ENCODE assay signal across 16 cellular contexts in the genomic region with DNA sequence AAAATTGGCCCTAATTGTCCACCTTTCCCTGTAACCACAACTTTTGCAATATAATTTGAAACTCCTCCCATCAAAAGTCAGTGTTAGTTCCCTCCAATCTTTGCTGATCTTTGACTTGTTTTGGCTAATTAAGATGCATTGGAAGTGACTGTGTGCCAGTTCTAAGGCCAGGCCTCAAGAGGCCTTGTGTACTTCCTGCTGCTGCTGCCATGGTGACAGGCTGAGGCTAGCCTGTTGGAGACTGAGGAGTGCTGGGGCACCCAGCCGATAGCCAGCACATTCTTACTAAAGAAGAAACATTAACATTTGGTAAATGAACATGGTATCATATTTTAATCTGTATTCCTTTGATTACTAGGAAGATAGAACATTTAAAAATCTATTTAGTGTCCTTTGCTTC.
DNase-seq lines count a peak whose midpoint lies in the region; ATAC-seq lines count a peak whose summit lies in the region.
"Had no signal": no experiment of that assay in that cellular context is flagged by ENCODE, and none has a peak within 500 bp of the region (broad histone marks: within the 10 kb centered on the region; RNA-seq: fewer than 3 reads in every experiment).

No MANE protein-coding gene starts in this region.

- no peaks in the 10 kb centered on the region for H3K27me3 ChIP-seq in H7 (ENCODE audit: control insufficient read depth, insufficient read depth, low read length)
- no peaks in the 10 kb centered on the region for H3K27me3 ChIP-seq in MG63

- no peak overlapping the region for H3K4me3 Mint-ChIP-seq in activated CD4-positive, alpha-beta memory T cell treated with anti-CD3 and anti-CD28 coated beads, Interleukin-2, amount 10 ng/mL, durations not matched to agents 7 days and 5 days
- H3K4me3 Mint-ChIP-seq: B cell, memory B cell, T-cell had no signal

- H3K9me3 ChIP-seq in MG63 = no peaks in the 10 kb centered on the region

- H3K36me3 Mint-ChIP-seq in activated CD4-positive, alpha-beta memory T cell treated with anti-CD3 and anti-CD28 coated beads, Interleukin-2, amount 10 ng/mL, durations not matched to agents 7 days and 5 days (ENCODE audit: low read depth) = no peaks in the 10 kb centered on the region

- H3K27me3 Mint-ChIP-seq in activated CD4-positive, alpha-beta memory T cell treated with anti-CD3 and anti-CD28 coated beads, Interleukin-2, amount 10 ng/mL, durations not matched to agents 7 days and 5 days = no peaks in the 10 kb centered on the region
- H3K27me3 Mint-ChIP-seq: T-cell had no signal

- CTCF ChIA-PET in activated CD4-positive, alpha-beta memory T cell treated with anti-CD3 and anti-CD28 coated beads, Interleukin-2, amount 10 ng/mL, durations not matched to agents 7 days and 5 days (lab: Charles Lee) = no interaction called here

- no peaks in the 10 kb centered on the region for H3K9me3 Mint-ChIP-seq in activated CD4-positive, alpha-beta memory T cell treated with anti-CD3 and anti-CD28 coated beads, Interleukin-2, amount 10 ng/mL, durations not matched to agents 7 days and 5 days

- POLR2A ChIA-PET in activated CD4-positive, alpha-beta memory T cell treated with anti-CD3 and anti-CD28 coated beads, Interleukin-2, amount 10 ng/mL, durations not matched to agents 7 days and 5 days (lab: Charles Lee) = no interaction called here

- H3K36me3 ChIP-seq in H7 (replicated peaks; ENCODE audit: control insufficient read depth, insufficient read depth, low read length) = no peaks in the 10 kb centered on the region
- no peaks in the 10 kb centered on the region for H3K36me3 ChIP-seq in MG63

- H3K4me1 Mint-ChIP-seq in activated CD4-positive, alpha-beta memory T cell treated with anti-CD3 and anti-CD28 coated beads, Interleukin-2, amount 10 ng/mL, durations not matched to agents 7 days and 5 days = no peaks in the 10 kb centered on the region
- H3K4me1 Mint-ChIP-seq: B cell, memory B cell, T-cell had no signal

- H3K27ac Mint-ChIP-seq in activated CD4-positive, alpha-beta memory T cell treated with anti-CD3 and anti-CD28 coated beads, Interleukin-2, amount 10 ng/mL, durations not matched to agents 7 days and 5 days = no peak overlapping the region
- H3K27ac Mint-ChIP-seq: B cell, memory B cell, T-cell had no signal

- peak; percentile 34 for DNase-seq in DMS 273 treated with DMSO at 0.1 percent for 48 hours (lab: John Stamatoyannopoulos, UW)
- peak; percentile 36 for DNase-seq in H7
- DNase-seq in NCI-H774 (lab: John Stamatoyannopoulos, UW) = peak; percentile 42
- DNase-seq in activated CD4-positive, alpha-beta memory T cell treated with anti-CD3 and anti-CD28 coated beads, Interleukin-2, amount 10 ng/mL, durations not matched to agents 7 days and 5 days = no peak
- DNase-seq in MG63 = no peak
- DNase-seq in inferior parietal cortex (ENCODE audit: extremely low spot score) = no peak
- DNase-seq: activated T-cell treated with anti-CD3 and anti-CD28 coated beads, Interleukin-2, amount 50 U/mL, for 1 hour; OCI-M1; stimulated activated naive CD8-positive, alpha-beta T cell treated with anti-CD3 and anti-CD28 coated beads, Interleukin-15, Interleukin-2, amounts not matched to agents 100 U/mL and 50 U/mL, for 24 hours; T-cell had no signal

- no peak overlapping the region for H3K4me3 ChIP-seq in H7 (ENCODE audit: insufficient read depth, low read depth, low read length)
- no peak overlapping the region for H3K4me3 ChIP-seq in MG63
- H3K4me3 ChIP-seq: skin epidermis had no signal

- ATAC-seq in esophagus mucosa (peak; percentile 39), GM19328 (IDR thresholded peaks at IDR 0.05; ENCODE audit: unreplicated experiment) (no peak)
- ATAC-seq: activated CD4-positive, CD25-positive, alpha-beta regulatory T cell treated with anti-CD3 and anti-CD28 coated beads, Interleukin-2, amount 50 U/mL, for 24 hours; stimulated activated naive CD8-positive, alpha-beta T cell treated with anti-CD3 and anti-CD28 coated beads, Interleukin-15, Interleukin-2, amounts not matched to agents 100 U/mL and 50 U/mL, for 24 hours; T-cell had no signal

Comparison
In these comparisons a context has a peak if more than half of its experiments do, and no peak if none do; other contexts are left out.
1. DNase-seq: peak in DMS 273 treated with DMSO at 0.1 percent for 48 hours (single experiment), H7 (single experiment) and NCI-H774 (single experiment); none in activated CD4-positive, alpha-beta memory T cell treated with anti-CD3 and anti-CD28 coated beads, Interleukin-2, amount 10 ng/mL, durations not matched to agents 7 days and 5 days (single experiment), MG63 (single experiment) and inferior parietal cortex (single experiment).